Comparison of ENCODE assay signal across 17 cellular contexts in the genomic region with DNA sequence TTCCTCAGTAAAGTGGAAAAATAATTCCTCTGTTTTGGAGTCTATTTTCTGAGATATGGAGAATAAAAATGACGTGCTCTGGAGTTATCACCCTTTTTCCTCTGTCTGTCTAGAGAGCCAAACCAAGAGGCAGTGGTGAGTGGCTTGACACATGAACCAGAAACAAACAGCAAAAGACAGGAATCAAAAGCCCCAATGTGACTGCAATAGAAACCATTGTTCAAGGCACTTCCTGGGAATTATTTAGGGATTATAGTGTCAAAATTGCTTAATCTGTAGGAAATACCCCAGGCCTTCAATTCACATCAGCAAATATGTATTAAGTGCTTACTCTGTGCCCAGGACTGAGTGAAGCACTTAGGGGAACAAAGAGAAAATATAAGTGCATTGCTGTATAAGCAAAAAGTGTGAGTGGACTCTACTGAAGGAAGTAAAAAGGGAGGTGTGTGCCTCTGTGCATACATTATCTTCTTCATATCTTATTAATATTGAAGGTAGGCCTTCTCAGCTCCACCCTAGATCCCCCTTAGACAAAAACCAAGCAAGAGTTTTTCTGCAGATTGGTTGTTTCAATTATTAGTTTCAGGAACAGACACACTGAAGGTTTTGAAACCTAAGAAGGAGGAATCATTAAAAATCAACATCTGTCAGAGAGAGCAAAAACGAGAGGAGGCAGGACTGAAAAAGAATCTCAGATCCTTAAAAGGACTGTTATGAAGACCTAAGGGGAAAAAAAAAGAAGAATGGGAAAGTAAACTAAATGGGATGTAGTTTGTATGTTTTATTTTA.
A peak's percentile ranks its signal among the peaks of the same experiment; 100 is the strongest.
DNase-seq lines count a peak whose midpoint lies in the region; ATAC-seq and TF ChIP-seq lines count a peak whose summit lies in the region.
"Had no signal": no experiment of that assay in that cellular context is flagged by ENCODE, and none has a peak within 500 bp of the region (broad histone marks: within the 10 kb centered on the region; RNA-seq: fewer than 3 reads in every experiment).

No MANE protein-coding gene starts in this region.

- ATAC-seq in GM18517 (IDR thresholded peaks at IDR 0.05; ENCODE audit: unreplicated experiment), result peak; percentile 41
- ATAC-seq in HG02610 (IDR thresholded peaks at IDR 0.05; ENCODE audit: unreplicated experiment), result peak; percentile 30
- no peak for ATAC-seq in natural killer cell treated with Interleukin-12 subunit alpha and Interleukin-12 subunit beta and Interleukin-15 and Interleukin-18, amount 100 ng/mL, for 72 hours
- ATAC-seq: activated naive CD4-positive, alpha-beta T cell treated with anti-CD3 and anti-CD28 coated beads, Interleukin-2, amount 50 U/mL, for 72 hours; left lung; stimulated activated naive CD8-positive, alpha-beta T cell treated with anti-CD3 and anti-CD28 coated beads, Interleukin-15, Interleukin-2, amounts not matched to agents 100 U/mL and 50 U/mL, for 24 hours had no signal

- no peaks in the 10 kb centered on the region for H3K9me3 ChIP-seq in ascending aorta
- H3K9me3 ChIP-seq: colonic mucosa, left lung had no signal

- H3K27ac Mint-ChIP-seq in neural crest cell (ENCODE audit: unreplicated experiment), result peak overlapping the region; percentile 76
- no peak overlapping the region for H3K27ac Mint-ChIP-seq in natural killer cell treated with Interleukin-12 subunit alpha and Interleukin-12 subunit beta and Interleukin-15 and Interleukin-18, amount 100 ng/mL, for 72 hours
- H3K27ac Mint-ChIP-seq: activated naive CD4-positive, alpha-beta T cell treated with anti-CD3 and anti-CD28 coated beads, Interleukin-2, amount 50 U/mL, for 72 hours; progenitor cell of endocrine pancreas had no signal

- H3K4me3 Mint-ChIP-seq in neural crest cell, result no peak overlapping the region
- H3K4me3 Mint-ChIP-seq in natural killer cell treated with Interleukin-12 subunit alpha and Interleukin-12 subunit beta and Interleukin-15 and Interleukin-18, amount 100 ng/mL, for 72 hours, result no peak overlapping the region
- H3K4me3 Mint-ChIP-seq: CD4-positive, CD25-positive, alpha-beta regulatory T cell had no signal

- no peaks in the 10 kb centered on the region for H3K9me3 Mint-ChIP-seq in neural crest cell
- H3K9me3 Mint-ChIP-seq in natural killer cell treated with Interleukin-12 subunit alpha and Interleukin-12 subunit beta and Interleukin-15 and Interleukin-18, amount 100 ng/mL, for 72 hours, result no peaks in the 10 kb centered on the region

- intact Hi-C loops in ascending aorta (cut with DNase I) (no loop called here), dorsolateral prefrontal cortex (cut with DNase I) (no loop called here)

- DNase-seq in ascending aorta (ENCODE audit: low spot score in 2 of 2), result no peak
- DNase-seq in neural crest cell (ENCODE audit: low read depth, low spot score), result no peak
- DNase-seq in stimulated activated naive CD4-positive, alpha-beta T cell (lab: John Stamatoyannopoulos, UW), result no peak
- DNase-seq in dorsolateral prefrontal cortex, result no peak
- DNase-seq in natural killer cell treated with Interleukin-12 subunit alpha and Interleukin-12 subunit beta and Interleukin-15 and Interleukin-18, amount 100 ng/mL, for 72 hours (ENCODE audit: low spot score), result no peak
- DNase-seq: CD4-positive, CD25-positive, alpha-beta regulatory T cell; colonic mucosa; foreskin melanocyte; GDM1; left lung; NCI-H345; stimulated activated CD4-positive, alpha-beta T cell treated with anti-CD3 and anti-CD28 coated beads, Interleukin-2, amount 100 ng/mL, for 48 hours; stimulated activated naive CD8-positive, alpha-beta T cell treated with anti-CD3 and anti-CD28 coated beads, Interleukin-15, Interleukin-2, amounts not matched to agents 100 U/mL and 50 U/mL, for 24 hours had no signal

- H3K4me1 ChIP-seq in ascending aorta, result peaks cover 0 to 19% of the 10 kb centered on the region in 2 donors
- H3K4me1 ChIP-seq: colonic mucosa had no signal

- no peaks in the 10 kb centered on the region for H3K36me3 Mint-ChIP-seq in neural crest cell (ENCODE audit: low read depth)
- H3K36me3 Mint-ChIP-seq in natural killer cell treated with Interleukin-12 subunit alpha and Interleukin-12 subunit beta and Interleukin-15 and Interleukin-18, amount 100 ng/mL, for 72 hours, result no peaks in the 10 kb centered on the region
- H3K36me3 Mint-ChIP-seq: activated naive CD4-positive, alpha-beta T cell treated with anti-CD3 and anti-CD28 coated beads, Interleukin-2, amount 50 U/mL, for 72 hours; CD4-positive, CD25-positive, alpha-beta regulatory T cell had no signal

- TF ChIP-seq CTCF in ascending aorta (IDR thresholded peaks at IDR 0.05) (no peak), neural crest cell (conservative IDR thresholded peaks at IDR 0.05) (no peak), dorsolateral prefrontal cortex (IDR thresholded peaks at IDR 0.05 in 54 of 56, conservative IDR thresholded peaks at IDR 0.05 in 2 of 56; ENCODE audit: low read depth in 1 of 56, partially characterized antibody in 56 of 56) (no peak)

- H3K36me3 ChIP-seq in ascending aorta, result no peaks in the 10 kb centered on the region
- H3K36me3 ChIP-seq: colonic mucosa, left lung had no signal

- H3K27me3 Mint-ChIP-seq in neural crest cell (ENCODE audit: low read depth), result no peaks in the 10 kb centered on the region
- peaks cover 0 to 7% of the 10 kb centered on the region in 2 donors for H3K27me3 Mint-ChIP-seq in natural killer cell treated with Interleukin-12 subunit alpha and Interleukin-12 subunit beta and Interleukin-15 and Interleukin-18, amount 100 ng/mL, for 72 hours
- H3K27me3 Mint-ChIP-seq: CD4-positive, CD25-positive, alpha-beta regulatory T cell; progenitor cell of endocrine pancreas had no signal

- H3K27ac ChIP-seq in ascending aorta (peak overlapping the region; percentile 60 to 85), dorsolateral prefrontal cortex (peak overlapping the region in 15 of 59 donors; percentile 4 to 59 (median 30))
- H3K27ac ChIP-seq: colonic mucosa, left lung had no signal

- H3K4me3 ChIP-seq in ascending aorta, result no peak overlapping the region
- H3K4me3 ChIP-seq in dorsolateral prefrontal cortex, result no peak overlapping the region
- H3K4me3 ChIP-seq: colonic mucosa, left lung had no signal

- peaks cover 38% of the 10 kb centered on the region for H3K4me1 Mint-ChIP-seq in neural crest cell
- H3K4me1 Mint-ChIP-seq in natural killer cell treated with Interleukin-12 subunit alpha and Interleukin-12 subunit beta and Interleukin-15 and Interleukin-18, amount 100 ng/mL, for 72 hours (ENCODE audit: low read depth in 2 of 2), result no peaks in the 10 kb centered on the region
- H3K4me1 Mint-ChIP-seq: CD4-positive, CD25-positive, alpha-beta regulatory T cell had no signal

- no peaks in the 10 kb centered on the region for H3K27me3 ChIP-seq in ascending aorta
- H3K27me3 ChIP-seq in dorsolateral prefrontal cortex, result no peaks in the 10 kb centered on the region
- H3K27me3 ChIP-seq: colonic mucosa, left lung had no signal

Comparison
In these comparisons a context has a peak if more than half of its experiments do, and no peak if none do; other contexts are left out.
1. ATAC-seq: peak in GM18517 (single experiment) and HG02610 (single experiment); none in natural killer cell treated with Interleukin-12 subunit alpha and Interleukin-12 subunit beta and Interleukin-15 and Interleukin-18, amount 100 ng/mL, for 72 hours (0 of 2).